32 cellular contexts compared by ENCODE assay signal in the genomic region with DNA sequence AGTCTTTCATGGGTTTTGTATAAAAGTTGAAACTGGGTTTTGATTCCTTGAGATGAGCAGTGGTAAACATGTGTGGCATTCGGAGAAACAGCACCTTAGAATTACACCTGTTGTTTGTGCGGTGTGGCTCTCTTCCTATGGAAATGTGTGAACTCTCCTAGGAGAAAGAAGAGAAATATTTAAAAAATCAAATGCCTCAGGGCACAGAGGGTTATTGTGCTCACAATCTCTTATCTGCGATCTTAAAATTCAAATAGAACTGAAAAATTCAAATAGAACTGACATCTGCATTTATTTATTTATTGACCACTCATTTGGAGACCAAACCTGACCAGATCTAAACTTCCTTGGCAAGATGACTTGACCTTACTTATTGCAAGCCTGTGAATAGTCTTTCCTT. TPM values are rescaled to one million over a fixed set of nuclear protein-coding genes. Genes with fewer than 3 reads are reported as not detected.
"Had no signal": no experiment of that assay in that cellular context is flagged by ENCODE, and none has a peak within 500 bp of the region (broad histone marks: within the 10 kb centered on the region; RNA-seq: fewer than 3 reads in every experiment).

No MANE protein-coding gene starts in this region.

- H3K9ac ChIP-seq: KMS-11 had no signal

- H3K4me3 Mint-ChIP-seq: activated B cell treated with CpG ODN at 0.5 μM for 24 hours; activated CD4-positive, alpha-beta memory T cell treated with anti-CD3 and anti-CD28 coated beads for 36 hours; activated CD8-positive, alpha-beta memory T cell treated with anti-CD3 and anti-CD28 coated beads, Interleukin-2, amount 10 ng/mL, durations not matched to agents 7 days and 5 days; activated naive CD4-positive, alpha-beta T cell treated with anti-CD3 and anti-CD28 coated beads, Interleukin-2, amount 10 ng/mL, durations not matched to agents 7 days and 5 days; activated naive CD8-positive, alpha-beta T cell; activated naive CD8-positive, alpha-beta T cell treated with anti-CD3 and anti-CD28 coated beads, Interleukin-2, amount 50 U/mL, for 24 hours; central memory CD8-positive, alpha-beta T cell had no signal

- H3K27me3 Mint-ChIP-seq: activated B cell treated with CpG ODN at 0.5 μM for 24 hours; activated naive CD4-positive, alpha-beta T cell treated with anti-CD3 and anti-CD28 coated beads, Interleukin-2, amount 10 ng/mL, durations not matched to agents 7 days and 5 days had no signal

- H3K36me3 Mint-ChIP-seq: activated CD4-positive, alpha-beta memory T cell treated with anti-CD3 and anti-CD28 coated beads for 36 hours; activated CD8-positive, alpha-beta memory T cell treated with anti-CD3 and anti-CD28 coated beads, Interleukin-2, amount 10 ng/mL, durations not matched to agents 7 days and 5 days; activated naive CD4-positive, alpha-beta T cell treated with anti-CD3 and anti-CD28 coated beads, Interleukin-2, amount 10 ng/mL, durations not matched to agents 7 days and 5 days; activated naive CD8-positive, alpha-beta T cell had no signal

- H3K36me3 ChIP-seq: cardiac muscle cell had no signal

- H3K27ac ChIP-seq: cardiac muscle cell, KMS-11, PC-9, VCaP had no signal

- H3K27me3 ChIP-seq: cardiac muscle cell had no signal

- DNase-seq: activated B cell treated with CpG ODN at 0.5 μM for 24 hours; activated CD4-positive, alpha-beta memory T cell treated with anti-CD3 and anti-CD28 coated beads for 36 hours; activated CD4-positive, alpha-beta T cell treated with anti-CD3 and anti-CD28 coated beads for 4 hours; activated CD4-positive, alpha-beta T cell treated with anti-CD3 and anti-CD28 coated beads, Interleukin-2, amount 50 U/mL, for 1 hour; activated CD4-positive, CD25-positive, alpha-beta regulatory T cell treated with anti-CD3 and anti-CD28 coated beads, Interleukin-2, amount 50 U/mL, for 72 hours; activated CD8-positive, alpha-beta memory T cell treated with anti-CD3 and anti-CD28 coated beads, Interleukin-2, amount 10 ng/mL, durations not matched to agents 7 days and 5 days; activated CD8-positive, alpha-beta memory T cell treated with anti-CD3 and anti-CD28 coated beads, Interleukin-2, amount 50 U/mL, for 48 hours; activated effector memory CD4-positive, alpha-beta T cell treated with Interleukin-2 at 50 U/mL for 16 hours; activated naive CD4-positive, alpha-beta T cell treated with anti-CD3 and anti-CD28 coated beads, Interleukin-2, amount 10 ng/mL, durations not matched to agents 7 days and 5 days; activated naive CD8-positive, alpha-beta T cell treated with anti-CD3 and anti-CD28 coated beads, Interleukin-2, amount 50 U/mL, for 24 hours; activated T-cell treated with anti-CD3 and anti-CD28 coated beads, Interleukin-2, amount 50 U/mL, for 48 hours; aorta; MM.1S; MV-4-11; NCI-H1092; NCI-H146; NCI-H187; NCI-H2029 treated with DMSO at 0.1 percent for 48 hours; NCI-H2107; NCI-H2171; NCI-H510A; Right ventricle myocardium superior; SW 1271; T-helper 1 cell; T-helper 2 cell; T-helper 9 cell had no signal

- ATAC-seq: activated CD8-positive, alpha-beta memory T cell treated with anti-CD3 and anti-CD28 coated beads, Interleukin-2, amount 10 ng/mL, durations not matched to agents 7 days and 5 days; activated naive CD8-positive, alpha-beta T cell treated with anti-CD3 and anti-CD28 coated beads, Interleukin-2, amount 50 U/mL, for 24 hours had no signal

- H3K27ac Mint-ChIP-seq: activated B cell treated with CpG ODN at 0.5 μM for 24 hours; activated CD4-positive, alpha-beta memory T cell treated with anti-CD3 and anti-CD28 coated beads for 36 hours; activated CD8-positive, alpha-beta memory T cell treated with anti-CD3 and anti-CD28 coated beads, Interleukin-2, amount 10 ng/mL, durations not matched to agents 7 days and 5 days; activated naive CD4-positive, alpha-beta T cell treated with anti-CD3 and anti-CD28 coated beads, Interleukin-2, amount 10 ng/mL, durations not matched to agents 7 days and 5 days; activated naive CD8-positive, alpha-beta T cell; activated naive CD8-positive, alpha-beta T cell treated with anti-CD3 and anti-CD28 coated beads, Interleukin-2, amount 50 U/mL, for 24 hours had no signal

- H3K4me3 ChIP-seq: cardiac muscle cell, PC-9 had no signal

- H3K4me1 Mint-ChIP-seq: activated B cell treated with CpG ODN at 0.5 μM for 24 hours; activated CD8-positive, alpha-beta memory T cell treated with anti-CD3 and anti-CD28 coated beads, Interleukin-2, amount 10 ng/mL, durations not matched to agents 7 days and 5 days; activated naive CD4-positive, alpha-beta T cell treated with anti-CD3 and anti-CD28 coated beads, Interleukin-2, amount 10 ng/mL, durations not matched to agents 7 days and 5 days; activated naive CD8-positive, alpha-beta T cell treated with anti-CD3 and anti-CD28 coated beads, Interleukin-2, amount 50 U/mL, for 24 hours; central memory CD8-positive, alpha-beta T cell had no signal

- H2AFZ ChIP-seq: PC-9 had no signal

- H3K4me2 ChIP-seq: KMS-11, PC-9 had no signal

- H3K9me3 Mint-ChIP-seq: activated B cell treated with CpG ODN at 0.5 μM for 24 hours; activated CD4-positive, alpha-beta memory T cell treated with anti-CD3 and anti-CD28 coated beads for 36 hours; activated naive CD4-positive, alpha-beta T cell treated with anti-CD3 and anti-CD28 coated beads, Interleukin-2, amount 10 ng/mL, durations not matched to agents 7 days and 5 days; activated naive CD8-positive, alpha-beta T cell treated with anti-CD3 and anti-CD28 coated beads, Interleukin-2, amount 50 U/mL, for 24 hours; central memory CD8-positive, alpha-beta T cell had no signal

RNA-seq across cellular contexts. Expression of a gene that starts 18.2 kb away (rescaled TPM):
- total RNA-seq: activated B cell treated with CpG ODN at 0.5 μM for 24 hours had no signal
